In genomic region chr5:136212252-136212721, GRCh38 we compare ENCODE assay signal across 9 cellular contexts. TPM values are rescaled to one million over a fixed set of nuclear protein-coding genes. Genes with fewer than 3 reads are reported as not detected.
DNase-seq lines count a peak whose midpoint lies in the region; ATAC-seq and TF ChIP-seq lines count a peak whose summit lies in the region.
"Had no signal": no experiment of that assay in that cellular context is flagged by ENCODE, and none has a peak within 500 bp of the region (broad histone marks: within the 10 kb centered on the region; RNA-seq: fewer than 3 reads in every experiment).

No MANE protein-coding gene starts in this region.

- no peaks in the 10 kb centered on the region for H3K9me3 ChIP-seq in osteoblast (ENCODE audit: low read depth, low read length)

- no peaks in the 10 kb centered on the region for H3K4me1 ChIP-seq in osteoblast (ENCODE audit: insufficient read depth, low read length)

- no peak overlapping the region for H3K4me3 ChIP-seq in fibroblast of mammary gland (ENCODE audit: control insufficient read depth, low read depth, low read length)
- H3K4me3 ChIP-seq in osteoblast (ENCODE audit: insufficient read depth, low read length): no peak overlapping the region

- H3K4me1 Mint-ChIP-seq in stimulated activated memory B cell treated with anti-CD40 and anti-IgM and Interleukin-4, amounts not matched to agents 10 μg/mL and 1 μg/mL and 100 μg/mL, for 72 hours: peaks cover 4% of the 10 kb centered on the region

- TF ChIP-seq CTCF in fibroblast of mammary gland (conservative IDR thresholded peaks at IDR 0.05; ENCODE audit: control insufficient read depth, insufficient read depth, low read depth, low read length) (peak; percentile 90), osteoblast (IDR thresholded peaks at IDR 0.05; ENCODE audit: extremely low read depth, low read depth, low read length) (peak; percentile 93)

- H3K36me3 ChIP-seq in osteoblast (ENCODE audit: insufficient read depth, low read length): no peaks in the 10 kb centered on the region

- ATAC-seq in GM21723 (IDR thresholded peaks at IDR 0.05; ENCODE audit: unreplicated experiment) (peak; percentile 53), HG02981 (IDR thresholded peaks at IDR 0.05; ENCODE audit: unreplicated experiment) (no peak)
- ATAC-seq in stimulated activated memory B cell treated with anti-CD40 and anti-IgM and Interleukin-4, amounts not matched to agents 10 μg/mL and 1 μg/mL and 100 μg/mL, for 72 hours: no peak

- H3K27ac Mint-ChIP-seq in stimulated activated memory B cell treated with anti-CD40 and anti-IgM and Interleukin-4, amounts not matched to agents 10 μg/mL and 1 μg/mL and 100 μg/mL, for 72 hours: no peak overlapping the region

- H3K4me3 Mint-ChIP-seq in stimulated activated memory B cell treated with anti-CD40 and anti-IgM and Interleukin-4, amounts not matched to agents 10 μg/mL and 1 μg/mL and 100 μg/mL, for 72 hours: no peak overlapping the region

- no peaks in the 10 kb centered on the region for H3K79me2 ChIP-seq in osteoblast (ENCODE audit: insufficient read depth, low read length)

- H3K4me2 ChIP-seq in osteoblast (ENCODE audit: insufficient read depth, low read length): no peak overlapping the region

- no peak overlapping the region for H2AFZ ChIP-seq in osteoblast (ENCODE audit: low read length)

- peaks cover 51% of the 10 kb centered on the region for H3K27me3 Mint-ChIP-seq in stimulated activated memory B cell treated with anti-CD40 and anti-IgM and Interleukin-4, amounts not matched to agents 10 μg/mL and 1 μg/mL and 100 μg/mL, for 72 hours

- no peaks in the 10 kb centered on the region for H3K9me3 Mint-ChIP-seq in stimulated activated memory B cell treated with anti-CD40 and anti-IgM and Interleukin-4, amounts not matched to agents 10 μg/mL and 1 μg/mL and 100 μg/mL, for 72 hours

- no peaks in the 10 kb centered on the region for H3K36me3 Mint-ChIP-seq in stimulated activated memory B cell treated with anti-CD40 and anti-IgM and Interleukin-4, amounts not matched to agents 10 μg/mL and 1 μg/mL and 100 μg/mL, for 72 hours

- H4K20me1 ChIP-seq in osteoblast (ENCODE audit: insufficient read depth, low read length): no peaks in the 10 kb centered on the region

- DNase-seq in DMS53 treated with DMSO at 0.1 percent for 48 hours (lab: John Stamatoyannopoulos, UW; ENCODE audit: unreplicated experiment) (peak; percentile 24), NCI-H2107 treated with DMSO at 0.1 percent for 48 hours (lab: John Stamatoyannopoulos, UW; ENCODE audit: unreplicated experiment) (peak; percentile 10), fibroblast of mammary gland (ENCODE audit: low read depth) (peak; percentile 54), osteoblast (ENCODE audit: insufficient read length, low spot score, missing footprints) (peak; percentile 93)
- DNase-seq in activated CD8-positive, alpha-beta memory T cell treated with anti-CD3 and anti-CD28 coated beads, Interleukin-2, amount 50 U/mL, for 48 hours: peak; percentile 80

- no peak overlapping the region for H3K27ac ChIP-seq in osteoblast (ENCODE audit: low read depth, low read length)

- H3K27me3 ChIP-seq in osteoblast (ENCODE audit: insufficient read depth, low read length): peaks cover 2% of the 10 kb centered on the region

RNA-seq across cellular contexts. Expression of gene SMIM32, which starts 19.3 kb away (rescaled TPM):
- total RNA-seq in osteoblast: not detected in 2 replicates
- total RNA-seq: activated CD8-positive, alpha-beta memory T cell treated with anti-CD3 and anti-CD28 coated beads for 36 hours had no signal

Comparison
In these comparisons a context has a peak if more than half of its experiments do, and no peak if none do; other contexts are left out.
1. DNase-seq: peak in every context shown above with its lines; median percentile 93 in osteoblast; 80 in activated CD8-positive, alpha-beta memory T cell treated with anti-CD3 and anti-CD28 coated beads, Interleukin-2, amount 50 U/mL, for 48 hours; 54 in fibroblast of mammary gland; 24 in DMS53 treated with DMSO at 0.1 percent for 48 hours; 10 in NCI-H2107 treated with DMSO at 0.1 percent for 48 hours.